In genomic region chr22:46951326-46951725, GRCh38 we compare ENCODE assay signal across 19 cellular contexts.
DNase-seq lines count a peak whose midpoint lies in the region; ATAC-seq lines count a peak whose summit lies in the region.
"Had no signal": no experiment of that assay in that cellular context is flagged by ENCODE, and none has a peak within 500 bp of the region (broad histone marks: within the 10 kb centered on the region; RNA-seq: fewer than 3 reads in every experiment).

No MANE protein-coding gene starts in this region.

- H3K27me3 Mint-ChIP-seq in activated CD8-positive, alpha-beta memory T cell treated with anti-CD3 and anti-CD28 coated beads, Interleukin-2, amount 10 ng/mL, durations not matched to agents 7 days and 5 days: no peaks in the 10 kb centered on the region
- H3K27me3 Mint-ChIP-seq: B cell; CD4-positive, alpha-beta T cell had no signal

- peak; percentile 33 for DNase-seq in activated CD8-positive, alpha-beta memory T cell treated with anti-CD3 and anti-CD28 coated beads for 24 hours
- no peak for DNase-seq in activated CD8-positive, alpha-beta memory T cell treated with anti-CD3 and anti-CD28 coated beads, Interleukin-2, amount 10 ng/mL, durations not matched to agents 7 days and 5 days
- DNase-seq in neuronal stem cell (ENCODE audit: low spot score) (no peak), ureter (ENCODE audit: low spot score) (peak; percentile 10)
- peak; percentile 9 for DNase-seq in stimulated activated CD8-positive, alpha-beta memory T cell treated with anti-CD3 and anti-CD28 coated beads, Interleukin-4, amount 100 ng/mL, for 48 hours
- DNase-seq in activated CD4-positive, CD25-positive, alpha-beta regulatory T cell treated with anti-CD3 and anti-CD28 coated beads, Interleukin-2, amount 50 U/mL, for 72 hours: no peak
- DNase-seq: AML-193; Caco-2; Calu3; CD4-positive, alpha-beta T cell; CD8-positive, alpha-beta T cell; DMS79 treated with DMSO at 0.1 percent for 48 hours; GF-D8 had no signal

- no peak overlapping the region for H2BK12ac ChIP-seq in neuronal stem cell (ENCODE audit: low read length)

- no CpG with 5 or more reads among the region's 13 CpGs for WGBS in neuronal stem cell (ENCODE audit: extremely low coverage in 2 of 2, insufficient read length in 2 of 2, insufficient replicate concordance in 1 of 2), 2 donors

- H3K79me1 ChIP-seq in neuronal stem cell (ENCODE audit: low read depth, low read length): peaks cover 7% of the 10 kb centered on the region

- H2BK5ac ChIP-seq in neuronal stem cell (ENCODE audit: low read length): no peak overlapping the region

- H4K8ac ChIP-seq in neuronal stem cell (ENCODE audit: low read depth, low read length): no peak overlapping the region

- no peaks in the 10 kb centered on the region for H3K9me3 Mint-ChIP-seq in activated CD8-positive, alpha-beta memory T cell treated with anti-CD3 and anti-CD28 coated beads, Interleukin-2, amount 10 ng/mL, durations not matched to agents 7 days and 5 days (ENCODE audit: low read depth)
- H3K9me3 Mint-ChIP-seq: CD4-positive, alpha-beta T cell; CD8-positive, alpha-beta T cell had no signal

- no peak overlapping the region for H2BK120ac ChIP-seq in neuronal stem cell (ENCODE audit: low read depth, low read length)

- H2AK5ac ChIP-seq in neuronal stem cell (ENCODE audit: low read depth, low read length): no peak overlapping the region

- H3K27ac ChIP-seq in neuronal stem cell (replicated peaks; ENCODE audit: low read length): no peak overlapping the region
- H3K27ac ChIP-seq: 22Rv1; A549; BLaER1 treated with 17β-estradiol and CSF1 and Interleukin-3, amounts not matched to agents 10 nM and 100 nM; C4-2B had no signal

- no peak overlapping the region for H3K9ac ChIP-seq in neuronal stem cell (ENCODE audit: low read depth, low read length, poor library complexity)
- H3K9ac ChIP-seq: BLaER1 treated with 17β-estradiol and CSF1 and Interleukin-3, amounts not matched to agents 10 nM and 100 nM had no signal

- H2AFZ ChIP-seq in neuronal stem cell (ENCODE audit: low read length): no peak overlapping the region

- ATAC-seq in activated CD8-positive, alpha-beta memory T cell treated with anti-CD3 and anti-CD28 coated beads, Interleukin-2, amount 10 ng/mL, durations not matched to agents 7 days and 5 days: no peak
- ATAC-seq in HG03280 (IDR thresholded peaks at IDR 0.05; ENCODE audit: unreplicated experiment): no peak
- ATAC-seq: A549; CD8-positive, alpha-beta T cell had no signal

- no peaks in the 10 kb centered on the region for H3K27me3 ChIP-seq in neuronal stem cell (ENCODE audit: control insufficient read depth in 3 of 3, insufficient read depth in 3 of 3, low read depth in 1 of 3, low read length in 3 of 3)
- H3K27me3 ChIP-seq: BLaER1 treated with 17β-estradiol and CSF1 and Interleukin-3, amounts not matched to agents 10 nM and 100 nM had no signal

- peaks cover 11% of the 10 kb centered on the region for H3K36me3 Mint-ChIP-seq in activated CD8-positive, alpha-beta memory T cell treated with anti-CD3 and anti-CD28 coated beads, Interleukin-2, amount 10 ng/mL, durations not matched to agents 7 days and 5 days

- H3K4ac ChIP-seq in neuronal stem cell (ENCODE audit: low read length): no peak overlapping the region

- H3K4me3 Mint-ChIP-seq in activated CD8-positive, alpha-beta memory T cell treated with anti-CD3 and anti-CD28 coated beads, Interleukin-2, amount 10 ng/mL, durations not matched to agents 7 days and 5 days: no peak overlapping the region
- H3K4me3 Mint-ChIP-seq: B cell; CD4-positive, alpha-beta T cell; CD8-positive, alpha-beta T cell had no signal

- H4K91ac ChIP-seq in neuronal stem cell (ENCODE audit: low read depth, low read length, poor library complexity): peak overlapping the region; percentile 25

- H3K4me3 ChIP-seq in neuronal stem cell (ENCODE audit: low read length in 2 of 2): no peak overlapping the region
- H3K4me3 ChIP-seq: A549; BLaER1 treated with 17β-estradiol and CSF1 and Interleukin-3, amounts not matched to agents 10 nM and 100 nM had no signal

- H3K18ac ChIP-seq in neuronal stem cell (ENCODE audit: low read length): no peak overlapping the region

- H3K14ac ChIP-seq in neuronal stem cell (ENCODE audit: low read length): no peak overlapping the region

- H3K23ac ChIP-seq in neuronal stem cell (ENCODE audit: low read depth, low read length, poor library complexity): no peak overlapping the region

- H3K4me1 Mint-ChIP-seq in activated CD8-positive, alpha-beta memory T cell treated with anti-CD3 and anti-CD28 coated beads, Interleukin-2, amount 10 ng/mL, durations not matched to agents 7 days and 5 days: peaks cover 3% of the 10 kb centered on the region

- H2BK15ac ChIP-seq in neuronal stem cell (ENCODE audit: low read length): no peak overlapping the region

- peaks cover 9 to 14% of the 10 kb centered on the region in 2 donors for H3K4me1 ChIP-seq in neuronal stem cell (ENCODE audit: control insufficient read depth in 2 of 2, insufficient read depth in 1 of 2, low read depth in 1 of 2, low read length in 2 of 2)
- H3K4me1 ChIP-seq: A549, Caco-2 had no signal

- H3K4me2 ChIP-seq in neuronal stem cell (ENCODE audit: insufficient read depth, low read length, poor library complexity, severe bottlenecking): no peak overlapping the region
- H3K4me2 ChIP-seq: A549; BLaER1 treated with 17β-estradiol and CSF1 and Interleukin-3, amounts not matched to agents 10 nM and 100 nM had no signal

- CTCF ChIA-PET in activated CD8-positive, alpha-beta memory T cell treated with anti-CD3 and anti-CD28 coated beads, Interleukin-2, amount 10 ng/mL, durations not matched to agents 7 days and 5 days (lab: Charles Lee): no interaction called here

- no peak overlapping the region for H3K27ac Mint-ChIP-seq in activated CD8-positive, alpha-beta memory T cell treated with anti-CD3 and anti-CD28 coated beads, Interleukin-2, amount 10 ng/mL, durations not matched to agents 7 days and 5 days
- H3K27ac Mint-ChIP-seq: B cell; CD4-positive, alpha-beta T cell; CD8-positive, alpha-beta T cell had no signal

- no peaks in the 10 kb centered on the region for H3K9me3 ChIP-seq in neuronal stem cell (replicated peaks in 1 of 2; ENCODE audit: control insufficient read depth in 2 of 2, insufficient read depth in 1 of 2, low read depth in 1 of 2, low read length in 2 of 2)
- H3K9me3 ChIP-seq: A549; BLaER1 treated with 17β-estradiol and CSF1 and Interleukin-3, amounts not matched to agents 10 nM and 100 nM; Caco-2 had no signal

- peaks cover 0 to 3% of the 10 kb centered on the region in 2 donors for H3K36me3 ChIP-seq in neuronal stem cell (replicated peaks in 1 of 2; ENCODE audit: control insufficient read depth in 2 of 2, insufficient read depth in 2 of 2, low read length in 2 of 2)

Comparison
In these comparisons a context has a peak if more than half of its experiments do, and no peak if none do; other contexts are left out.
1. DNase-seq: peak in activated CD8-positive, alpha-beta memory T cell treated with anti-CD3 and anti-CD28 coated beads for 24 hours (single experiment), stimulated activated CD8-positive, alpha-beta memory T cell treated with anti-CD3 and anti-CD28 coated beads, Interleukin-4, amount 100 ng/mL, for 48 hours (single experiment) and ureter (single experiment); none in activated CD8-positive, alpha-beta memory T cell treated with anti-CD3 and anti-CD28 coated beads, Interleukin-2, amount 10 ng/mL, durations not matched to agents 7 days and 5 days (single experiment), neuronal stem cell (single experiment) and activated CD4-positive, CD25-positive, alpha-beta regulatory T cell treated with anti-CD3 and anti-CD28 coated beads, Interleukin-2, amount 50 U/mL, for 72 hours (single experiment).